In genomic region chr20:5065489-5066383, GRCh38 we compare ENCODE assay signal across 9 cellular contexts. TPM values are rescaled to one million over a fixed set of nuclear protein-coding genes. Genes with fewer than 3 reads are reported as not detected.
DNase-seq lines count a peak whose midpoint lies in the region; ATAC-seq and TF ChIP-seq lines count a peak whose summit lies in the region.
"Had no signal": no experiment of that assay in that cellular context is flagged by ENCODE, and none has a peak within 500 bp of the region (broad histone marks: within the 10 kb centered on the region; RNA-seq: fewer than 3 reads in every experiment).

No MANE protein-coding gene starts in this region.

- no peaks in the 10 kb centered on the region for H3K9me3 ChIP-seq in gastroesophageal sphincter

- H3K27me3 ChIP-seq in gastroesophageal sphincter, result no peaks in the 10 kb centered on the region

- peaks cover 2% of the 10 kb centered on the region for H3K36me3 Mint-ChIP-seq in activated CD4-positive, alpha-beta T cell treated with anti-CD3 and anti-CD28 coated beads, Interleukin-2, amount 10 ng/mL, durations not matched to agents 7 days and 5 days (ENCODE audit: low read depth)

- H3K4me3 Mint-ChIP-seq in activated CD4-positive, alpha-beta T cell treated with anti-CD3 and anti-CD28 coated beads, Interleukin-2, amount 10 ng/mL, durations not matched to agents 7 days and 5 days, result no peak overlapping the region
- H3K4me3 Mint-ChIP-seq: IgD-negative memory B cell had no signal

- H3K4me3 ChIP-seq in HFF-Myc (replicated peaks; ENCODE audit: low read depth, low read length) (no peak overlapping the region), gastroesophageal sphincter (no peak overlapping the region), skin epidermis (no peak overlapping the region)

- H3K27me3 Mint-ChIP-seq in activated CD4-positive, alpha-beta T cell treated with anti-CD3 and anti-CD28 coated beads, Interleukin-2, amount 10 ng/mL, durations not matched to agents 7 days and 5 days, result no peaks in the 10 kb centered on the region
- H3K27me3 Mint-ChIP-seq: IgD-negative memory B cell had no signal

- DNase-seq in HFF-Myc (ENCODE audit: extremely low read depth, low read depth) (peak; percentile 74), SK-MEL-5 (ENCODE audit: low read depth, low spot score) (peak; percentile 95), midbrain (lab: John Stamatoyannopoulos, UW) (no peak)
- no peak for DNase-seq in activated CD4-positive, alpha-beta T cell treated with anti-CD3 and anti-CD28 coated beads, Interleukin-2, amount 10 ng/mL, durations not matched to agents 7 days and 5 days

- no peaks in the 10 kb centered on the region for H3K9me3 Mint-ChIP-seq in activated CD4-positive, alpha-beta T cell treated with anti-CD3 and anti-CD28 coated beads, Interleukin-2, amount 10 ng/mL, durations not matched to agents 7 days and 5 days
- H3K9me3 Mint-ChIP-seq: IgD-negative memory B cell had no signal

- ATAC-seq in gastroesophageal sphincter, result peak; percentile 60
- no peak for ATAC-seq in HG03442 (IDR thresholded peaks at IDR 0.05; ENCODE audit: unreplicated experiment)
- ATAC-seq in HG03342 (IDR thresholded peaks at IDR 0.05; ENCODE audit: unreplicated experiment), result no peak

- POLR2A ChIA-PET in activated CD4-positive, alpha-beta T cell treated with anti-CD3 and anti-CD28 coated beads, Interleukin-2, amount 10 ng/mL, durations not matched to agents 7 days and 5 days (lab: Charles Lee), result interaction anchor here (0.6 kb wide), 1 partner anchor 9 kb away, joined by 15 read pairs; no protein-coding TSS in a partner anchor

- CTCF ChIA-PET in activated CD4-positive, alpha-beta T cell treated with anti-CD3 and anti-CD28 coated beads, Interleukin-2, amount 10 ng/mL, durations not matched to agents 7 days and 5 days (lab: Charles Lee), result interaction anchor here (1.0 to 2.6 kb wide), 3 partner anchors 9 to 31 kb away, joined by 3 to 11 read pairs (median 3); no protein-coding TSS in a partner anchor

- in situ Hi-C loops in SK-MEL-5 (cut with HindIII; ENCODE audit: low pct_unique_long_range_greater_than_20kb, low sequenced_read_pairs), result no loop called here

- H3K4me1 ChIP-seq in gastroesophageal sphincter, result no peaks in the 10 kb centered on the region

- 100% methylated on average over 1 to 2 of the region's 15 CpGs for WGBS in gastroesophageal sphincter (ENCODE audit: low coverage in 1 of 2), 2 donors

- H3K4me1 Mint-ChIP-seq in activated CD4-positive, alpha-beta T cell treated with anti-CD3 and anti-CD28 coated beads, Interleukin-2, amount 10 ng/mL, durations not matched to agents 7 days and 5 days, result peaks cover 23% of the 10 kb centered on the region
- H3K4me1 Mint-ChIP-seq: IgD-negative memory B cell had no signal

- TF ChIP-seq POLR2A in gastroesophageal sphincter (IDR thresholded peaks at IDR 0.05), result no peak

- H3K27ac Mint-ChIP-seq in activated CD4-positive, alpha-beta T cell treated with anti-CD3 and anti-CD28 coated beads, Interleukin-2, amount 10 ng/mL, durations not matched to agents 7 days and 5 days, result no peak overlapping the region
- H3K27ac Mint-ChIP-seq: IgD-negative memory B cell had no signal

- no peaks in the 10 kb centered on the region for H3K36me3 ChIP-seq in gastroesophageal sphincter

- TF ChIP-seq EP300 in gastroesophageal sphincter (IDR thresholded peaks at IDR 0.05), result no peak

- TF ChIP-seq CTCF in HFF-Myc (IDR thresholded peaks at IDR 0.05; ENCODE audit: low read depth, low read length, missing control alignments) (no peak), gastroesophageal sphincter (IDR thresholded peaks at IDR 0.05) (no peak)

- no peak overlapping the region for H3K27ac ChIP-seq in gastroesophageal sphincter
- peak overlapping the region in 17 of 21 experiments; percentile 3 to 81 (median 55) for H3K27ac ChIP-seq in skin epidermis

RNA-seq across cellular contexts. Expression of gene TMEM230, which starts 47.1 kb away (rescaled TPM):
- total RNA-seq in SK-MEL-5 (2014; rRNA removed; shearing (Covaris generic)), result 391 and 428 TPM in 2 replicates
- polyA plus RNA-seq in SK-MEL-5 (2015; cell fraction: cytosol; rRNA removed), result 328 and 338 TPM in 2 replicates
- 113 and 143 TPM in 2 replicates for polyA plus RNA-seq in SK-MEL-5 (2015; cell fraction: nucleus; rRNA removed)
- total RNA-seq in gastroesophageal sphincter, result 100 to 1,000 TPM in 2 of 4 donors, 10 to 100 TPM in 2; 72.6 to 108 (median 97.8) TPM
- 10 to 100 TPM; 82.4 to 83.6 TPM for total RNA-seq in activated CD4-positive, alpha-beta T cell treated with anti-CD3 and anti-CD28 coated beads, Interleukin-2, amount 10 ng/mL, durations not matched to agents 7 days and 5 days

RNA-seq across cellular contexts. Expression of gene PCNA, which starts 54.0 kb away (rescaled TPM):
- total RNA-seq in SK-MEL-5 (2014; rRNA removed; shearing (Covaris generic)), result 247 and 249 TPM in 2 replicates
- 271 and 296 TPM in 2 replicates for polyA plus RNA-seq in SK-MEL-5 (2015; cell fraction: cytosol; rRNA removed)
- polyA plus RNA-seq in SK-MEL-5 (2015; cell fraction: nucleus; rRNA removed), result 126 and 138 TPM in 2 replicates
- total RNA-seq in gastroesophageal sphincter, result 10 to 100 TPM; 21.9 to 52.8 (median 39.2) TPM
- 100 to 1,000 TPM; 512 to 559 TPM for total RNA-seq in activated CD4-positive, alpha-beta T cell treated with anti-CD3 and anti-CD28 coated beads, Interleukin-2, amount 10 ng/mL, durations not matched to agents 7 days and 5 days

Comparison
In these comparisons a context has a peak if more than half of its experiments do, and no peak if none do; other contexts are left out.
1. DNase-seq: peak in HFF-Myc (single experiment) and SK-MEL-5 (single experiment); none in midbrain (single experiment) and activated CD4-positive, alpha-beta T cell treated with anti-CD3 and anti-CD28 coated beads, Interleukin-2, amount 10 ng/mL, durations not matched to agents 7 days and 5 days (single experiment).
2. H3K27ac ChIP-seq: peak in skin epidermis (17 of 21); none in gastroesophageal sphincter (0 of 4).